ENCODE assay signal across 1 cellular context in genomic region chr3:47849186-47850061, GRCh38.
TF ChIP-seq lines count a peak whose summit lies in the region.

No MANE protein-coding gene starts in this region.

TF ChIP-seq in WTC11, 78 proteins besides CTCF, POLR2A, EP300 and RAD21 (continued from another document):
- no peak for TF ChIP-seq ZNF425 (CRISPR knock-in tag; conservative IDR thresholded peaks at IDR 0.05)
- TF ChIP-seq TEAD1 (CRISPR knock-in tag; IDR thresholded peaks at IDR 0.05) = no peak
- TF ChIP-seq ELF4 (CRISPR knock-in tag; IDR thresholded peaks at IDR 0.05; ENCODE audit: low read depth) = no peak
- TF ChIP-seq ERG (CRISPR knock-in tag; IDR thresholded peaks at IDR 0.05) = no peak
- no peak for TF ChIP-seq IRF2 (CRISPR knock-in tag; IDR thresholded peaks at IDR 0.05; ENCODE audit: borderline replicate concordance, low read depth)
- no peak for TF ChIP-seq ATF6 (CRISPR knock-in tag; IDR thresholded peaks at IDR 0.05)
- TF ChIP-seq ZBTB43 (CRISPR knock-in tag; IDR thresholded peaks at IDR 0.05) = no peak
- no peak for TF ChIP-seq ATF2 (CRISPR knock-in tag; IDR thresholded peaks at IDR 0.05; ENCODE audit: borderline replicate concordance, low read depth)
- no peak for TF ChIP-seq HMGXB4 (CRISPR knock-in tag; IDR thresholded peaks at IDR 0.05)
- TF ChIP-seq PRRX2 (CRISPR knock-in tag; IDR thresholded peaks at IDR 0.05) = no peak
